19 cellular contexts compared by ENCODE assay signal in the genomic region with DNA sequence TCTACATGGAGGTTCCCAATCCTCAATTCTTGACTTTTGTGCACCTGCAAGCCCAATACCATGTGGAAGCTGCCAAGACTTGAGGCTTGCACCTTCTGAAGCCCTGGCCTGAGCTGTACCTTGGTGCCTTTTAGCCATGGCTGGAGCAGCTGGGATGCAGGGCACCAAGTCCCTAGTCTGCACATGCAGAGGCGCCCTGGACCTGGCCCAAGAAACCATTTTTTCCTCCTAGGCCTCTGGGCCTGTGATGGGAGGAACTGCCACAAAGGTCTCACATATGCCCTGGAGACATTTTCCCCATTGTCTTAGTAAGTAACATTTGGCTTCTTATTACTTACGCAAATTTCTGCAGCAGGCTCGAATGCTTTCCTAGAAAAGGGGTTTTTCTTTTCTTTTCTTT.
DNase-seq lines count a peak whose midpoint lies in the region; TF ChIP-seq lines count a peak whose summit lies in the region.
"Had no signal": no experiment of that assay in that cellular context is flagged by ENCODE, and none has a peak within 500 bp of the region (broad histone marks: within the 10 kb centered on the region; RNA-seq: fewer than 3 reads in every experiment).

No MANE protein-coding gene starts in this region.

- TF ChIP-seq POLR2A in NB4 (IDR thresholded peaks at IDR 0.05; ENCODE audit: extremely low read depth, insufficient read length): no peak

- no peaks in the 10 kb centered on the region for H3K4me1 Mint-ChIP-seq in endodermal cell
- H3K4me1 Mint-ChIP-seq: CD14-positive monocyte; CD8-positive, alpha-beta memory T cell had no signal

- no peaks in the 10 kb centered on the region for H3K36me3 ChIP-seq in endodermal cell (ENCODE audit: control insufficient read depth, insufficient read depth, low read length)
- H3K36me3 ChIP-seq: BE2C; BLaER1 treated with 17β-estradiol and CSF1 and Interleukin-3, amounts not matched to agents 10 nM and 100 nM had no signal

- H3K9ac ChIP-seq in endodermal cell (ENCODE audit: extremely low read depth, low read length, poor library complexity, severe bottlenecking): no peak overlapping the region
- H3K9ac ChIP-seq: BLaER1 treated with 17β-estradiol and CSF1 and Interleukin-3, amounts not matched to agents 10 nM and 100 nM had no signal

- H3K27ac Mint-ChIP-seq in endodermal cell: no peak overlapping the region
- H3K27ac Mint-ChIP-seq: CD14-positive monocyte; CD4-positive, alpha-beta T cell; CD8-positive, alpha-beta memory T cell; HFFc6 had no signal

- H3K4me1 ChIP-seq in endodermal cell (ENCODE audit: control insufficient read depth, insufficient read depth, low read length): no peaks in the 10 kb centered on the region
- H3K4me1 ChIP-seq: BE2C; BLaER1 treated with 17β-estradiol and CSF1 and Interleukin-3, amounts not matched to agents 10 nM and 100 nM had no signal

- peaks cover 33% of the 10 kb centered on the region for H3K9me3 ChIP-seq in endodermal cell (ENCODE audit: control insufficient read depth, low read length)
- H3K9me3 ChIP-seq: BE2C had no signal

- no peak overlapping the region for H3K4me3 ChIP-seq in NB4 (ENCODE audit: low read depth, low read length)
- peak overlapping the region; percentile 53 for H3K4me3 ChIP-seq in endodermal cell (ENCODE audit: low read length)
- H3K4me3 ChIP-seq: BLaER1 treated with 17β-estradiol and CSF1 and Interleukin-3, amounts not matched to agents 10 nM and 100 nM had no signal

- peaks cover 2% of the 10 kb centered on the region for H3K27me3 Mint-ChIP-seq in endodermal cell (ENCODE audit: insufficient read depth)
- H3K27me3 Mint-ChIP-seq: CD4-positive, alpha-beta T cell; CD8-positive, alpha-beta memory T cell had no signal

- no peak overlapping the region for H3K27ac ChIP-seq in endodermal cell (ENCODE audit: low read depth, low read length)
- H3K27ac ChIP-seq: 22Rv1; BLaER1 treated with 17β-estradiol and CSF1 and Interleukin-3, amounts not matched to agents 10 nM and 100 nM had no signal

- H3K27me3 ChIP-seq in endodermal cell (ENCODE audit: control insufficient read depth, insufficient read depth, low read length, poor library complexity, severe bottlenecking): no peaks in the 10 kb centered on the region
- H3K27me3 ChIP-seq: BE2C; BLaER1 treated with 17β-estradiol and CSF1 and Interleukin-3, amounts not matched to agents 10 nM and 100 nM had no signal

- WGBS in endodermal cell (ENCODE audit: insufficient coverage in 1 of 2, insufficient read length in 1 of 2), 2 experiments: 98% methylated on average over 3 of the region's 3 CpGs; no CpG with 5 or more reads in 1 of the 2 experiments

- peaks cover 9% of the 10 kb centered on the region for H3K36me3 Mint-ChIP-seq in endodermal cell (ENCODE audit: low read depth)
- H3K36me3 Mint-ChIP-seq: CD14-positive monocyte; CD8-positive, alpha-beta memory T cell had no signal

- DNase-seq in DMS53 (lab: John Stamatoyannopoulos, UW): peak; percentile 5
- DNase-seq in DMS53 treated with DMSO at 0.1 percent for 48 hours (lab: John Stamatoyannopoulos, UW; ENCODE audit: unreplicated experiment): no peak
- peak; percentile 0 for DNase-seq in NB4 (ENCODE audit: low read depth)
- DNase-seq in endodermal cell: no peak
- DNase-seq in stimulated activated CD4-positive, alpha-beta T cell treated with anti-CD3 and anti-CD28 coated beads, Interleukin-4, amount 100 ng/mL, for 1 hour: no peak
- DNase-seq in NCI-H187 (lab: John Stamatoyannopoulos, UW): no peak
- DNase-seq: ACHN; AML-193; BE2C; CD4-positive, alpha-beta T cell; CD8-positive, alpha-beta memory T cell; DMS 273 treated with DMSO at 0.1 percent for 48 hours; DND-41; H7; HCEC 1CT; HFFc6 had no signal

- H3K9me3 Mint-ChIP-seq in endodermal cell: peaks cover 52% of the 10 kb centered on the region

- no peak overlapping the region for H3K4me3 Mint-ChIP-seq in endodermal cell
- H3K4me3 Mint-ChIP-seq: CD14-positive monocyte; CD4-positive, alpha-beta T cell; CD8-positive, alpha-beta memory T cell; HFFc6 had no signal

- no peak for TF ChIP-seq CTCF in NB4 (IDR thresholded peaks at IDR 0.05; ENCODE audit: low read depth, low read length)
- no peak for TF ChIP-seq CTCF in endodermal cell (conservative IDR thresholded peaks at IDR 0.05)

Comparison
In these comparisons a context has a peak if more than half of its experiments do, and no peak if none do; other contexts are left out.
1. DNase-seq: peak in DMS53 (single experiment) and NB4 (single experiment); none in DMS53 treated with DMSO at 0.1 percent for 48 hours (single experiment), endodermal cell (single experiment), stimulated activated CD4-positive, alpha-beta T cell treated with anti-CD3 and anti-CD28 coated beads, Interleukin-4, amount 100 ng/mL, for 1 hour (single experiment) and NCI-H187 (0 of 2).